10 cellular contexts compared by ENCODE assay signal in the genomic region with DNA sequence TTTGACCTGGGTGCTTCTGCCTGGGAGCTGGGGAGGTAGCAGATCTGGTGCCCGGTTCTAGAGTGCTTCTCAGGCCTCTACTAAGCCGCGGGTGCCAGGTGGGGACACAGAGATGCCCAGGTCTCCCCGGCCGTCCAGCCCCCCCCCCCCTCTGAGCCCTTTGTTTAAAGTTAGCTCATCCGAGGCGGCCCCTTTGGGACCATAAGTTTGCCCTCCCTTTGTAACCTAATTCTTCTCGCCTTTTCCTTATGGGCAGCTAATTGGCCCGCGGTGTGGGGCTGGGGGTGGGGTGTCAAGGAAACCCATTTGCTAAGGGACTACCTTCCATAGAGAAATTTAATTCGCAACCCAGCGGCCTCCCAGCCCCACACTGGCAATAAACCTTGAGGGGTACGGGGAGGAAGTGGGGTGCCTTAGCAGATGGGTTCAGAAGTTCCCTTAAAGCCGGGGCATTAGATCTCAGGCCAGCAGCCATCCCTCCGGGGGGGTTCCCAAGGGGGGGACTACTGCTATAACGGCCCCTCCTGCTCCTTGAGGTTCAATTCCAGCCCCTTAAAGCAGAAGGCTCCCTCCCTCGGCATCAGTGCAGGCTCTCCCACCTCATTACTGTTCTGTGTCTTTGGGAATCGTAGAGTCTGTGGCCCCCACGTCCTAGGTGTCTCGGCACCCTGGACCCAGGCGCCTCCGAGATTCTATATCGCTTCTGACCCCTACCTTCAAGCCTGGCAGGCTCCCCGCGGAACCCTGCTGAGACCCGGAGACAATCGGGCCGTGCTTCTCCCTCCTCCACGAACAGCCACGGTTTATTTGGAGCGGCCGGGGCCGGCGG. TPM values are rescaled to one million over a fixed set of nuclear protein-coding genes. Genes with fewer than 3 reads are reported as not detected.
DNase-seq lines count a peak whose midpoint lies in the region; TF ChIP-seq lines count a peak whose summit lies in the region.
"Had no signal": no experiment of that assay in that cellular context is flagged by ENCODE, and none has a peak within 500 bp of the region (broad histone marks: within the 10 kb centered on the region; RNA-seq: fewer than 3 reads in every experiment).

No MANE protein-coding gene starts in this region.

- H3K4me1 ChIP-seq in BE2C: peaks cover 22% of the 10 kb centered on the region

- TF ChIP-seq CTCF in BE2C (IDR thresholded peaks at IDR 0.05; ENCODE audit: low read depth, low read length) (no peak), HFF-Myc (IDR thresholded peaks at IDR 0.05; ENCODE audit: low read depth, low read length, missing control alignments) (no peak), nephron progenitor cell (IDR thresholded peaks at IDR 0.05) (no peak), GM13976 (IDR thresholded peaks at IDR 0.05; ENCODE audit: borderline replicate concordance, control extremely low read depth, extremely low read depth, insufficient read depth, missing control alignments) (no peak)

- H3K9me3 Mint-ChIP-seq in nephron progenitor cell: no peaks in the 10 kb centered on the region

- H3K9me3 ChIP-seq in BE2C: no peaks in the 10 kb centered on the region

- peak overlapping the region; percentile 19 for H3K27ac ChIP-seq in cingulate gyrus (ENCODE audit: low read depth, low read length)

- H3K27me3 Mint-ChIP-seq in nephron progenitor cell (ENCODE audit: low read depth, poor library complexity): peaks cover 100% of the 10 kb centered on the region

- H3K36me3 Mint-ChIP-seq in nephron progenitor cell (ENCODE audit: low read depth): no peaks in the 10 kb centered on the region

- H3K4me3 ChIP-seq in BE2C (ENCODE audit: low read depth, low read length) (peak overlapping the region; percentile 77), HFF-Myc (replicated peaks; ENCODE audit: low read depth, low read length) (peak overlapping the region; percentile 94)

- in situ Hi-C loops in GM13976 (cut with MboI; ENCODE audit: low sequenced_read_pairs, unreplicated experiment): loop anchor here (10.0 kb wide), 1 partner anchor 66 kb away; no protein-coding TSS in a partner anchor

- H3K4me1 Mint-ChIP-seq in nephron progenitor cell: peaks cover 44% of the 10 kb centered on the region

- H3K4me3 Mint-ChIP-seq in nephron progenitor cell: peak overlapping the region; percentile 30

- H3K36me3 ChIP-seq in BE2C: peaks cover 67% of the 10 kb centered on the region

- no peak overlapping the region for H3K27ac Mint-ChIP-seq in nephron progenitor cell

- H3K27me3 ChIP-seq in BE2C: no peaks in the 10 kb centered on the region

- DNase-seq in BE2C (peak; percentile 36), HFF-Myc (ENCODE audit: extremely low read depth, low read depth) (no peak), nephron progenitor cell (no peak), NCI-H1436 (lab: John Stamatoyannopoulos, UW) (no peak), GM13976 (ENCODE audit: low spot score) (no peak), occipital lobe (lab: John Stamatoyannopoulos, UW) (no peak), mucosa of gallbladder (ENCODE audit: low spot score) (no peak)
- DNase-seq: MV-4-11 had no signal

RNA-seq across cellular contexts. Expression of a gene that starts 1.7 kb away (rescaled TPM):
- 791 TPM for polyA plus RNA-seq in BE2C (2012; ENCODE audit: insufficient read depth, insufficient read length, low read depth)
- total RNA-seq in occipital lobe (0.31 TPM), mucosa of gallbladder (22.8 TPM)

RNA-seq across cellular contexts. Expression of a gene that starts 24.6 kb away (rescaled TPM):
- polyA plus RNA-seq in BE2C (2012; ENCODE audit: insufficient read depth, insufficient read length, low read depth): 0.12 TPM
- total RNA-seq in occipital lobe (not detected), mucosa of gallbladder (not detected)
- total RNA-seq: kidney epithelial cell had no signal

Comparison
In these comparisons a context has a peak if more than half of its experiments do, and no peak if none do; other contexts are left out.
1. RNA of a gene that starts 1.7 kb away (total RNA-seq): 22.8 TPM in mucosa of gallbladder (single experiment); 0.31 TPM in occipital lobe (single experiment); every median in the first group is over 10 times any median in the second.